Comparison of ENCODE assay signal across 26 cellular contexts in the genomic region with DNA sequence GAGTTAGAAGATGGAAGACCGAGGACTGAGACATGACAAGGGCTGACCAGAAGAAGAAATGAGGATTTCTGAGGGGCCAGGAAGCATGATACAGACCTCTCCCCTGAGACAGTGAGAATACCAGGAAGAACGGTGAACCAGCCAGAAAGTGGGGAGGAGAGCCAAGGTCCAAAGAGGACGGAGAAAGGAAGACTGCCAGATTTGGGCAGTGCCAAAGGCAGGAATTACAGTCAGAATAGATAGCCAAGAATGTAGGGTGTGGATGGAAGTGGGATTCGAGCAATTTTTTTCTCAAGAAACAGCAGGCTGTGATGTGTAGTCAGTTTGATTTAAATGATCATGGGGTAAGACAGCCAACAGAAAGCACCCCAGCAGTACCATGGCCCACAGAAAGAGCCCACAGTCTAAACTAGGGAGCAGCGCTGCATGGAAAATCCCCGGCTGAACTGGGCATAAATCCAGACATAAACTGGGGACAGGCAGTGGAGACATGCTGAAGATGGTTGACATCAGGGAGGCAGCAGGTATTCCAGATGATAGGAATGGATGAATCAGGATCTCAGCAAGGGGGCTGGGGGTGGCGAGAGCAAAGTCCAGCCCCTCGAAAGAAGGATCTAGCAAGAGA.
"Had no signal": no experiment of that assay in that cellular context is flagged by ENCODE, and none has a peak within 500 bp of the region (broad histone marks: within the 10 kb centered on the region; RNA-seq: fewer than 3 reads in every experiment).

No MANE protein-coding gene starts in this region.

- H3K4me1 ChIP-seq: foreskin keratinocyte, parathyroid adenoma, transverse colon, vagina had no signal

- H3K27me3 ChIP-seq: neutrophil, suprapubic skin, transverse colon, vagina had no signal

- H3K4me3 Mint-ChIP-seq: immature natural killer cell; naive B cell; natural killer cell treated with Interleukin-12 subunit alpha and Interleukin-12 subunit beta and Interleukin-15 and Interleukin-18, amount 100 ng/mL, for 72 hours; neural crest cell; stimulated activated naive CD8-positive, alpha-beta T cell treated with anti-CD3 and anti-CD28 coated beads, Interleukin-15, amount 100 ng/mL, for 72 hours had no signal

- H3K36me3 ChIP-seq: gastroesophageal sphincter, left ventricle myocardium inferior, lower lobe of right lung, neutrophil, suprapubic skin, transverse colon, vagina had no signal

- H3K9me3 Mint-ChIP-seq: natural killer cell treated with Interleukin-12 subunit alpha and Interleukin-12 subunit beta and Interleukin-15 and Interleukin-18, amount 100 ng/mL, for 72 hours; stimulated activated naive CD8-positive, alpha-beta T cell treated with anti-CD3 and anti-CD28 coated beads, Interleukin-15, amount 100 ng/mL, for 72 hours had no signal

- H2AFZ ChIP-seq: parathyroid adenoma had no signal

- ATAC-seq: foreskin keratinocyte; gastroesophageal sphincter; lower lobe of right lung; natural killer cell treated with Interleukin-12 subunit alpha and Interleukin-12 subunit beta and Interleukin-15 and Interleukin-18, amount 100 ng/mL, for 72 hours; sciatic nerve; stimulated activated naive CD8-positive, alpha-beta T cell treated with anti-CD3 and anti-CD28 coated beads, Interleukin-15, amount 100 ng/mL, for 72 hours had no signal

- H3K36me3 Mint-ChIP-seq: immature natural killer cell; natural killer cell treated with Interleukin-12 subunit alpha and Interleukin-12 subunit beta and Interleukin-15 and Interleukin-18, amount 100 ng/mL, for 72 hours had no signal

- H3K27ac ChIP-seq: epithelial cell of prostate, foreskin keratinocyte, gastroesophageal sphincter, left ventricle myocardium inferior, lower lobe of right lung, neutrophil, parathyroid adenoma, suprapubic skin, transverse colon, vagina had no signal

- H3K27ac Mint-ChIP-seq: immature natural killer cell; natural killer cell treated with Interleukin-12 subunit alpha and Interleukin-12 subunit beta and Interleukin-15 and Interleukin-18, amount 100 ng/mL, for 72 hours; progenitor cell of endocrine pancreas had no signal

- H3K79me2 ChIP-seq: parathyroid adenoma had no signal

- H3K4me3 ChIP-seq: gastroesophageal sphincter, left ventricle myocardium inferior, lower lobe of right lung, smooth muscle cell, suprapubic skin, transverse colon, vagina had no signal

- H3K4me1 Mint-ChIP-seq: immature natural killer cell; naive B cell; stimulated activated naive CD8-positive, alpha-beta T cell treated with anti-CD3 and anti-CD28 coated beads, Interleukin-15, amount 100 ng/mL, for 72 hours had no signal

- DNase-seq: cortex of kidney; foreskin keratinocyte; hypothalamus; immature natural killer cell; islet precursor cell; left ventricle myocardium inferior; lower lobe of right lung; naive B cell; stimulated activated CD4-positive, alpha-beta T cell treated with anti-CD3 and anti-CD28 coated beads, Interleukin-12 subunit alpha, Interleukin-12 subunit beta, amount 100 ng/mL, for 4 hours; stimulated activated CD4-positive, alpha-beta T cell treated with anti-CD3 and anti-CD28 coated beads, Interleukin-1b, Interleukin-23, amount 100 ng/mL, for 48 hours; stimulated activated CD4-positive, alpha-beta T cell treated with anti-CD3 and anti-CD28 coated beads, Interleukin-4, amount 100 ng/mL, for 1 hour; stimulated activated CD8-positive, alpha-beta memory T cell treated with anti-CD3 and anti-CD28 coated beads, Interleukin-4, amount 100 ng/mL, for 48 hours; stimulated activated naive CD4-positive, alpha-beta T cell; stimulated activated naive CD8-positive, alpha-beta T cell treated with anti-CD3 and anti-CD28 coated beads, Interleukin-15, amount 100 ng/mL, for 72 hours; transverse colon had no signal

- H3K9me3 ChIP-seq: left ventricle myocardium inferior, lower lobe of right lung, neutrophil, suprapubic skin, transverse colon, vagina had no signal

- H3K4me2 ChIP-seq: smooth muscle cell had no signal

- H3K27me3 Mint-ChIP-seq: progenitor cell of endocrine pancreas; stimulated activated naive CD8-positive, alpha-beta T cell treated with anti-CD3 and anti-CD28 coated beads, Interleukin-15, amount 100 ng/mL, for 72 hours had no signal
